In genomic region chr10:72326665-72327603, GRCh38 we compare ENCODE assay signal across 8 cellular contexts. TPM values are rescaled to one million over a fixed set of nuclear protein-coding genes. Genes with fewer than 3 reads are reported as not detected.
A peak's percentile ranks its signal among the peaks of the same experiment; 100 is the strongest.
DNase-seq lines count a peak whose midpoint lies in the region; ATAC-seq and TF ChIP-seq lines count a peak whose summit lies in the region.
"Not testable (repeated sequence)": the region's sequence is repeated elsewhere in the genome, so short reads cannot be mapped to it uniquely, and the experiment has no call there.

No MANE protein-coding gene starts in this region.

- H4K20me1 ChIP-seq in mammary epithelial cell (ENCODE audit: insufficient read depth, low read length): not testable (repeated sequence)

- H3K27me3 ChIP-seq in Caco-2 (replicated peaks; ENCODE audit: control insufficient read depth, insufficient read depth, low read length); mammary epithelial cell (ENCODE audit: insufficient read depth, low read length): not testable (repeated sequence)

- not testable (repeated sequence) for H2AFZ ChIP-seq in mammary epithelial cell (ENCODE audit: low read depth, low read length)

- in situ Hi-C loops in mammary epithelial cell (cut with MboI; ENCODE audit: low sequenced_read_pairs in 2 of 2): loop anchor here (25.0 kb wide), 2 partner anchors 190 to 415 kb away; no protein-coding TSS in a partner anchor

- not testable (repeated sequence) for H3K9ac ChIP-seq in mammary epithelial cell (ENCODE audit: insufficient read depth, low read length)

- not testable (repeated sequence) for H3K9me3 ChIP-seq in Caco-2; mammary epithelial cell (replicated peaks; ENCODE audit: insufficient read depth, low read length)

- H3K9me3 Mint-ChIP-seq in Caco-2 (ENCODE audit: unreplicated experiment); activated T-helper 1 cell treated with anti-CD3 and anti-CD28 coated beads, Interleukin-12 subunit alpha, Interleukin-12 subunit beta, Interleukin-2, Interleukin-4 antibody, amounts not matched to agents 30 ng/mL and 10 ng/mL and 1 ng/mL, durations not matched to agents 14 hours and 24 hours and 36 hours; memory B cell; stimulated activated naive CD8-positive, alpha-beta T cell treated with anti-CD3 and anti-CD28 coated beads, Interleukin-15, amount 100 ng/mL, for 72 hours: not testable (repeated sequence)

- not testable (repeated sequence) for H3K79me2 ChIP-seq in mammary epithelial cell (ENCODE audit: insufficient read depth, low read length)

- not testable (repeated sequence) for H3K36me3 ChIP-seq in Caco-2 (ENCODE audit: control insufficient read depth, insufficient read depth, low read length); mammary epithelial cell (ENCODE audit: insufficient read depth, low read length)

- H3K4me1 Mint-ChIP-seq in Caco-2 (ENCODE audit: low read depth, unreplicated experiment) (peaks cover 29% of the 10 kb centered on the region), memory B cell (peaks cover 43% of the 10 kb centered on the region)
- H3K4me1 Mint-ChIP-seq in activated T-helper 1 cell treated with anti-CD3 and anti-CD28 coated beads, Interleukin-12 subunit alpha, Interleukin-12 subunit beta, Interleukin-2, Interleukin-4 antibody, amounts not matched to agents 30 ng/mL and 10 ng/mL and 1 ng/mL, durations not matched to agents 14 hours and 24 hours and 36 hours (ENCODE audit: low read depth): peaks cover 65% of the 10 kb centered on the region
- peaks cover 90% of the 10 kb centered on the region for H3K4me1 Mint-ChIP-seq in stimulated activated naive CD8-positive, alpha-beta T cell treated with anti-CD3 and anti-CD28 coated beads, Interleukin-15, amount 100 ng/mL, for 72 hours

- ATAC-seq in memory B cell (ENCODE audit: low read depth): not testable (repeated sequence)
- ATAC-seq in stimulated activated naive CD8-positive, alpha-beta T cell treated with anti-CD3 and anti-CD28 coated beads, Interleukin-15, amount 100 ng/mL, for 72 hours: peak; percentile 26

- POLR2A ChIA-PET in Caco-2 (lab: Charles Lee): interaction anchor here (0.7 kb wide), 1 partner anchor 220 kb away, joined by 3 read pairs; no protein-coding TSS in a partner anchor
- POLR2A ChIA-PET in RWPE1 (lab: Yijun Ruan, JAX; ENCODE audit: low non-redundant PET): interaction anchor here (1.1 to 1.4 kb wide), 2 partner anchors 30 to 53 kb away, joined by 3 read pairs; partner anchors contain the start of gene DDIT4

- peak overlapping the region; percentile 100 for H3K27ac ChIP-seq in RWPE1
- not testable (repeated sequence) for H3K27ac ChIP-seq in mammary epithelial cell (ENCODE audit: insufficient read depth, low read depth, low read length)

- H3K27me3 Mint-ChIP-seq in Caco-2 (ENCODE audit: insufficient read depth, unreplicated experiment); activated T-helper 1 cell treated with anti-CD3 and anti-CD28 coated beads, Interleukin-12 subunit alpha, Interleukin-12 subunit beta, Interleukin-2, Interleukin-4 antibody, amounts not matched to agents 30 ng/mL and 10 ng/mL and 1 ng/mL, durations not matched to agents 14 hours and 24 hours and 36 hours (ENCODE audit: insufficient read depth); memory B cell; stimulated activated naive CD8-positive, alpha-beta T cell treated with anti-CD3 and anti-CD28 coated beads, Interleukin-15, amount 100 ng/mL, for 72 hours: not testable (repeated sequence)

- 98% methylated on average over 28 of the region's 32 CpGs for WGBS in mammary epithelial cell (ENCODE audit: low coverage, missing lambda C conversion rate)

- not testable (repeated sequence) for TF ChIP-seq CTCF in Caco-2 (IDR thresholded peaks at IDR 0.05; ENCODE audit: insufficient read depth in 1 of 2, low read depth in 1 of 2, low read length in 1 of 2, severe bottlenecking in 1 of 2, unreplicated experiment in 1 of 2); RWPE1 (conservative IDR thresholded peaks at IDR 0.05; ENCODE audit: low read depth); mammary epithelial cell (conservative IDR thresholded peaks at IDR 0.05 in 1 of 2, IDR thresholded peaks at IDR 0.05 in 1 of 2; ENCODE audit: extremely low read depth in 1 of 2, insufficient read depth in 1 of 2, low read depth in 1 of 2, low read length in 2 of 2)

- CTCF ChIA-PET in Caco-2 (lab: Charles Lee) (interaction anchor here (0.6 to 2.3 kb wide), 6 partner anchors 66 to 388 kb away, joined by 3 to 23 read pairs (median 3); no protein-coding TSS in a partner anchor), RWPE1 (lab: Yijun Ruan, JAX) (interaction anchor here (2.0 kb wide), 1 partner anchor 51 kb away, joined by 14 read pairs; no protein-coding TSS in a partner anchor), mammary epithelial cell (lab: Charles Lee; ENCODE audit: low non-redundant PET) (interaction anchor here (0.6 to 0.7 kb wide), 2 partner anchors 9 to 35 kb away, joined by 3 to 4 read pairs; no protein-coding TSS in a partner anchor)

- not testable (repeated sequence) for H3K4me2 ChIP-seq in mammary epithelial cell (ENCODE audit: insufficient read depth, low read depth, low read length)

- dilution Hi-C loops in mammary epithelial cell (cut with HindIII; ENCODE audit: low sequenced_read_pairs): loop anchor here (10.0 to 25.0 kb wide), 3 partner anchors 190 to 562 kb away; partner anchors contain the start of gene CHST3

- intact Hi-C loops in Caco-2 (cut with micrococcal nuclease; ENCODE audit: unreplicated experiment): loop anchor here (5.0 kb wide), 2 partner anchors 280 to 430 kb away; no protein-coding TSS in a partner anchor
- intact Hi-C loops in activated T-helper 1 cell treated with anti-CD3 and anti-CD28 coated beads, Interleukin-12 subunit alpha, Interleukin-12 subunit beta, Interleukin-2, Interleukin-4 antibody, amounts not matched to agents 30 ng/mL and 10 ng/mL and 1 ng/mL, durations not matched to agents 14 hours and 24 hours and 36 hours (cut with micrococcal nuclease): loop anchor here (1.0 kb wide), 1 partner anchor 22 kb away; no protein-coding TSS in a partner anchor
- intact Hi-C loops in mammary epithelial cell (cut with micrococcal nuclease): not testable (repeated sequence)

- BruUV-seq in Caco-2 (replicated peaks; lab: Mats Ljungman, UMichigan): TSS peak; percentile 89
- TSS peak; percentile 42 for BruUV-seq in mammary epithelial cell (replicated peaks; lab: Mats Ljungman, UMichigan)

- not testable (repeated sequence) for H3K4me3 ChIP-seq in Caco-2 (ENCODE audit: low read depth, low read length); mammary epithelial cell (replicated peaks in 1 of 3; ENCODE audit: insufficient read depth in 1 of 3, low read depth in 2 of 3, low read length in 3 of 3)

- DNase-seq in Caco-2: peak in 1 of 2 experiments; percentile 42
- not testable (repeated sequence) for DNase-seq in RWPE1 (ENCODE audit: low spot score); mammary epithelial cell; memory B cell (ENCODE audit: low spot score in 2 of 2)
- peak; percentile 87 for DNase-seq in activated CD4-positive, alpha-beta T cell treated with anti-CD3 and anti-CD28 coated beads for 48 hours
- DNase-seq in activated T-helper 1 cell treated with anti-CD3 and anti-CD28 coated beads, Interleukin-12 subunit alpha, Interleukin-12 subunit beta, Interleukin-2, Interleukin-4 antibody, amounts not matched to agents 30 ng/mL and 10 ng/mL and 1 ng/mL, durations not matched to agents 14 hours and 24 hours and 36 hours (ENCODE audit: low spot score): peak; percentile 70
- DNase-seq in stimulated activated CD4-positive, alpha-beta T cell treated with anti-CD3 and anti-CD28 coated beads, Interleukin-12 subunit alpha, Interleukin-12 subunit beta, amount 100 ng/mL, for 4 hours: peak; percentile 49
- DNase-seq in stimulated activated naive CD8-positive, alpha-beta T cell treated with anti-CD3 and anti-CD28 coated beads, Interleukin-15, amount 100 ng/mL, for 72 hours: peak; percentile 90 to 94

- peaks cover 26% of the 10 kb centered on the region for H3K36me3 Mint-ChIP-seq in Caco-2 (ENCODE audit: insufficient read depth, unreplicated experiment)
- not testable (repeated sequence) for H3K36me3 Mint-ChIP-seq in activated T-helper 1 cell treated with anti-CD3 and anti-CD28 coated beads, Interleukin-12 subunit alpha, Interleukin-12 subunit beta, Interleukin-2, Interleukin-4 antibody, amounts not matched to agents 30 ng/mL and 10 ng/mL and 1 ng/mL, durations not matched to agents 14 hours and 24 hours and 36 hours (ENCODE audit: low read depth); memory B cell

- not testable (repeated sequence) for H3K4me3 Mint-ChIP-seq in Caco-2 (ENCODE audit: unreplicated experiment)
- peak overlapping the region; percentile 99 for H3K4me3 Mint-ChIP-seq in activated T-helper 1 cell treated with anti-CD3 and anti-CD28 coated beads, Interleukin-12 subunit alpha, Interleukin-12 subunit beta, Interleukin-2, Interleukin-4 antibody, amounts not matched to agents 30 ng/mL and 10 ng/mL and 1 ng/mL, durations not matched to agents 14 hours and 24 hours and 36 hours
- peak overlapping the region; percentile 75 for H3K4me3 Mint-ChIP-seq in memory B cell
- H3K4me3 Mint-ChIP-seq in stimulated activated naive CD8-positive, alpha-beta T cell treated with anti-CD3 and anti-CD28 coated beads, Interleukin-15, amount 100 ng/mL, for 72 hours: peak overlapping the region; percentile 95 to 98

- peaks cover 20% of the 10 kb centered on the region for H3K4me1 ChIP-seq in Caco-2
- peaks cover 66% of the 10 kb centered on the region for H3K4me1 ChIP-seq in mammary epithelial cell (ENCODE audit: insufficient read depth, low read length)

- H3K27ac Mint-ChIP-seq in Caco-2 (ENCODE audit: unreplicated experiment): not testable (repeated sequence)
- H3K27ac Mint-ChIP-seq in activated T-helper 1 cell treated with anti-CD3 and anti-CD28 coated beads, Interleukin-12 subunit alpha, Interleukin-12 subunit beta, Interleukin-2, Interleukin-4 antibody, amounts not matched to agents 30 ng/mL and 10 ng/mL and 1 ng/mL, durations not matched to agents 14 hours and 24 hours and 36 hours: peak overlapping the region; percentile 99
- H3K27ac Mint-ChIP-seq in memory B cell: peak overlapping the region; percentile 48
- H3K27ac Mint-ChIP-seq in stimulated activated naive CD8-positive, alpha-beta T cell treated with anti-CD3 and anti-CD28 coated beads, Interleukin-15, amount 100 ng/mL, for 72 hours: peak overlapping the region; percentile 100

RNA-seq across cellular contexts. Expression of gene DNAJB12, which starts 27.8 kb away (rescaled TPM):
- total RNA-seq in Caco-2 (2022) (56.0 and 58.1 TPM in 2 replicates), mammary epithelial cell (10 to 100 TPM; 57.7 to 98.4 TPM)
- 32.4 and 38.0 TPM in 2 replicates for total RNA-seq in activated T-helper 1 cell treated with anti-CD3 and anti-CD28 coated beads, Interleukin-12 subunit alpha, Interleukin-12 subunit beta, Interleukin-2, Interleukin-4 antibody, amounts not matched to agents 30 ng/mL and 10 ng/mL and 1 ng/mL, durations not matched to agents 14 hours and 24 hours and 36 hours
- 58.9 TPM for polyA plus RNA-seq in mammary epithelial cell
- polyA minus RNA-seq in mammary epithelial cell: 60.1 TPM

RNA-seq across cellular contexts. Expression of gene DDIT4, which starts 53.2 kb away (rescaled TPM):
- total RNA-seq in Caco-2 (2022) (152 and 155 TPM in 2 replicates), mammary epithelial cell (1,000 to 10,000 TPM in 1 of 2 donors, 100 to 1,000 TPM in 1; 772 to 1,235 TPM)
- total RNA-seq in activated T-helper 1 cell treated with anti-CD3 and anti-CD28 coated beads, Interleukin-12 subunit alpha, Interleukin-12 subunit beta, Interleukin-2, Interleukin-4 antibody, amounts not matched to agents 30 ng/mL and 10 ng/mL and 1 ng/mL, durations not matched to agents 14 hours and 24 hours and 36 hours: 178 and 183 TPM in 2 replicates
- 542 TPM for polyA plus RNA-seq in mammary epithelial cell
- 521 TPM for polyA minus RNA-seq in mammary epithelial cell
